4 cellular contexts compared by ENCODE assay signal in genomic region chr19:3235604-3236003, GRCh38. TPM values are rescaled to one million over a fixed set of nuclear protein-coding genes. Genes with fewer than 3 reads are reported as not detected.
"Had no signal": no experiment of that assay in that cellular context is flagged by ENCODE, and none has a peak within 500 bp of the region (broad histone marks: within the 10 kb centered on the region; RNA-seq: fewer than 3 reads in every experiment).

No MANE protein-coding gene starts in this region.

RNA-seq across cellular contexts. Expression of gene S1PR4, which starts 57.0 kb away (rescaled TPM):
- total RNA-seq: H4, H7, HT-29 had no signal
- polyA plus RNA-seq: GM23338 had no signal
